In the genomic region with DNA sequence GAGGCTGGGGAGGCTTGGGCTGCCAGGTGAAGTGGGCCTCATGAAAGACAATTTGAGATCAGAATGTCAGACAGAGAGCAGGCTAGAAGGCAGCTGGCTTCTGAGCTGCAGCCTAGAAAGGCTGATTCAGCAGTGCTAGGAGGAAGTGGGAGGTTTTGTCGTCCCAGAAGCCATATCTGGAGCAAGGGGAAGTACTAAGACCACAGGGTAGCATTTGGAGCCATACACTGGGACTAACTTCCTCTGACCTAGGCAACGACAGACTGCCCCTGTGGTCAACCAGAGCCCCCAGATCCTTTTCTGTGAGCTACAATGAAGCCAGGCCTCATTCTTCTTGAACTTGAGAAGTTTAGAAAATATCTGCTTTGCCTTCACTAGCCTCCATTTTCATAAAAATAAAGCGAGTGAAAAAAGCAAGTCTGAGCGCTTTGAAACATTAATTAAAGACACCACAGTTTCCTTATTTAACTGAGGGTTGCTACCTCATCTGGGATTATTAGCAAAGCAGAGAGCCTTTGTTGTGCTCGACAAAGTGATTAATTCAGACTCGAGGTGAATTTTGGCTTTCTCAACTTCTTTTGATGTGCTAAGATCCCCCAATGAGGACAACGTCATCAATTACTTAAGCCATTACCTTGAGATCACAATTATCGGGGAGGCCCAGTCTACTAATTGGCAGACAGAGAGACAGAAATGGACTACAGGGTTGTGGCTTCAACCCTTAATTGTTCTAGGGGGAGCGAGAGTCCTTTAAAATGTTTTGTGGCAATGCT, we compare ENCODE assay signal across 8 cellular contexts. TPM values are rescaled to one million over a fixed set of nuclear protein-coding genes. Genes with fewer than 3 reads are reported as not detected.
DNase-seq lines count a peak whose midpoint lies in the region; ATAC-seq and TF ChIP-seq lines count a peak whose summit lies in the region.

No MANE protein-coding gene starts in this region.

- in situ Hi-C loops in transverse colon (cut with MboI; ENCODE audit: low pct_ligation_motif_present in 1 of 4, low pct_unique_long_range_greater_than_20kb in 1 of 4, low sequenced_read_pairs in 3 of 4): no loop called here

- no peaks in the 10 kb centered on the region for H3K36me3 ChIP-seq in transverse colon

- 83 to 87% methylated on average over 5 to 9 of the region's 9 CpGs for WGBS in transverse colon (ENCODE audit: low coverage in 1 of 2), 2 donors

- TF ChIP-seq POLR2A in transverse colon (IDR thresholded peaks at IDR 0.05): no peak

- TF ChIP-seq CTCF in transverse colon (IDR thresholded peaks at IDR 0.05): no peak

- DNase-seq in OCI-M1 (lab: John Stamatoyannopoulos, UW) (peak; percentile 87), left ventricle myocardium superior (no peak), transverse colon (peak; percentile 36), COR-L47 (lab: John Stamatoyannopoulos, UW) (no peak), cerebellar nuclear complex (lab: John Stamatoyannopoulos, UW) (no peak)

- no peak overlapping the region for H3K4me3 ChIP-seq in transverse colon

- no peak for TF ChIP-seq EP300 in transverse colon (IDR thresholded peaks at IDR 0.05; ENCODE audit: low read depth)

- H3K9me3 ChIP-seq in transverse colon: no peaks in the 10 kb centered on the region

- peaks cover 0 to 2% (median 0%) of the 10 kb centered on the region in 4 donors for H3K4me1 ChIP-seq in transverse colon

- intact Hi-C loops in left ventricle myocardium superior (cut with micrococcal nuclease) (no loop called here), transverse colon (cut with DNase I; ENCODE audit: low total_unique reads) (no loop called here)

- H3K27ac ChIP-seq in transverse colon: peak overlapping the region; percentile 51 to 71 (median 64)

- H3K27me3 ChIP-seq in transverse colon: no peaks in the 10 kb centered on the region

- peak; percentile 87 for ATAC-seq in GM18861 (IDR thresholded peaks at IDR 0.05; ENCODE audit: unreplicated experiment)
- ATAC-seq in HG02678 (IDR thresholded peaks at IDR 0.05; ENCODE audit: unreplicated experiment): peak; percentile 93
- peak; percentile 77 for ATAC-seq in left ventricle myocardium superior
- ATAC-seq in HG03135 (IDR thresholded peaks at IDR 0.05; ENCODE audit: unreplicated experiment): no peak

RNA-seq across cellular contexts. Expression of gene TBXAS1, which starts 26.6 kb away (rescaled TPM):
- total RNA-seq in left ventricle myocardium superior (5.0 TPM), transverse colon (10 to 100 TPM in 3 of 4 donors, 1 to 10 TPM in 1; 9.0 to 22.2 (median 14.6) TPM)

Comparison
In these comparisons a context has a peak if more than half of its experiments do, and no peak if none do; other contexts are left out.
1. DNase-seq: peak in OCI-M1 (single experiment) and transverse colon (single experiment); none in left ventricle myocardium superior (single experiment), COR-L47 (single experiment) and cerebellar nuclear complex (0 of 2).